8 cellular contexts compared by ENCODE assay signal in the genomic region with DNA sequence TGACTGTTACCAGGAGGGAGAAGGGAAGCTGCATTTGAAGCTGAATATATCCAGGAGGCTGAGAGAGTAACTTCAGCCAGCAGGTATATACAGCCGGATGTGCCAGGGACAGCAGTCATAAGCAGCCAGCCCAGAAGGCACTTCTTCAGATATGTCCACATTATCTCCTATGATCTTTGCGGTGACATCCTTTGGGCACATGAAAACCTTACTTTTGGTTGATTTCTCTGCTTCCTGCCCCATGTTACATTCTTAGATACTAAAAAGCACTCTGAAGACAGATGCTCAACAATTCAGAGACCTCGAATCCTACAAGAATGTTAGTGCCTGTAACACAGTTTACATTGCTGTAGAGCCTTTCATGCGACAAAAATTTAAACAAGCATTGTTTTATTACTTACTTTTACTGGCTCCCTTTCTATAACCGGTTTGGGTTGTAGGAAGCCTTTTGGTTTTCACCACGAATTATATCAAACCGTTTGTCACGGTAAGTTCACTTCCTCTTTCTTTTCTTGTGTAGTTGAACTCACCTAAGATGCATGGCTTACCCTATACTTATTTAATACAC. TPM values are rescaled to one million over a fixed set of nuclear protein-coding genes. Genes with fewer than 3 reads are reported as not detected.
DNase-seq lines count a peak whose midpoint lies in the region; ATAC-seq and TF ChIP-seq lines count a peak whose summit lies in the region.

No MANE protein-coding gene starts in this region.

- no peak for TF ChIP-seq POLR2A in tibial nerve (IDR thresholded peaks at IDR 0.05)

- no peak overlapping the region for H3K27ac Mint-ChIP-seq in central memory CD8-positive, alpha-beta T cell (ENCODE audit: low read depth)

- H3K4me3 Mint-ChIP-seq in central memory CD8-positive, alpha-beta T cell: peak overlapping the region; percentile 54

- H3K27me3 ChIP-seq in tibial nerve: no peaks in the 10 kb centered on the region

- no peaks in the 10 kb centered on the region for H3K36me3 ChIP-seq in tibial nerve

- DNase-seq in GM13976 (ENCODE audit: low spot score): peak; percentile 67
- peak; percentile 68 for DNase-seq in OCI-M1 (lab: John Stamatoyannopoulos, UW)
- peak in 1 of 2 donors; percentile 23 for DNase-seq in central memory CD8-positive, alpha-beta T cell (ENCODE audit: low spot score in 2 of 2)
- no peak for DNase-seq in tibial nerve (ENCODE audit: low spot score in 2 of 2)
- no peak for DNase-seq in NCI-H1417 treated with DMSO at 0.1 percent for 48 hours (lab: John Stamatoyannopoulos, UW)
- DNase-seq in mucosa of gallbladder (ENCODE audit: low spot score): no peak
- no peak for DNase-seq in NCI-H1092 (lab: John Stamatoyannopoulos, UW)

- ATAC-seq in HG02642 (IDR thresholded peaks at IDR 0.05; ENCODE audit: poor library complexity, unreplicated experiment): peak; percentile 74
- peak; percentile 92 for ATAC-seq in central memory CD8-positive, alpha-beta T cell (replicated peaks; ENCODE audit: extremely low read depth, poor library complexity, severe bottlenecking)

- peaks cover 9% of the 10 kb centered on the region for H3K4me1 Mint-ChIP-seq in central memory CD8-positive, alpha-beta T cell

- in situ Hi-C loops in GM13976 (cut with MboI; ENCODE audit: low sequenced_read_pairs, unreplicated experiment): no loop called here

- no peaks in the 10 kb centered on the region for H3K27me3 Mint-ChIP-seq in central memory CD8-positive, alpha-beta T cell

- H3K36me3 Mint-ChIP-seq in central memory CD8-positive, alpha-beta T cell (ENCODE audit: insufficient read depth): no peaks in the 10 kb centered on the region

- no peak overlapping the region for H3K4me3 ChIP-seq in tibial nerve

- no peak overlapping the region for H3K27ac ChIP-seq in tibial nerve

- TF ChIP-seq CTCF in GM13976 (IDR thresholded peaks at IDR 0.05; ENCODE audit: borderline replicate concordance, control extremely low read depth, extremely low read depth, insufficient read depth, missing control alignments) (no peak), tibial nerve (IDR thresholded peaks at IDR 0.05) (no peak)

- no peaks in the 10 kb centered on the region for H3K9me3 Mint-ChIP-seq in central memory CD8-positive, alpha-beta T cell

- no peak for TF ChIP-seq EP300 in tibial nerve (IDR thresholded peaks at IDR 0.05)

- H3K4me1 ChIP-seq in tibial nerve: no peaks in the 10 kb centered on the region

- WGBS in tibial nerve, 2 donors: 59 to 68% methylated on average over 8 of the region's 8 CpGs

- H3K9me3 ChIP-seq in tibial nerve: peaks cover 0 to 5% (median 0%) of the 10 kb centered on the region in 4 donors

RNA-seq across cellular contexts. Expression of gene TLK1, which starts 50.3 kb away (rescaled TPM):
- total RNA-seq in tibial nerve (10 to 100 TPM; 25.7 to 54.7 (median 45.4) TPM), mucosa of gallbladder (75.4 TPM)

Comparison
In these comparisons a context has a peak if more than half of its experiments do, and no peak if none do; other contexts are left out.
1. DNase-seq: peak in GM13976 (single experiment) and OCI-M1 (single experiment); none in tibial nerve (0 of 2), NCI-H1417 treated with DMSO at 0.1 percent for 48 hours (single experiment), mucosa of gallbladder (single experiment) and NCI-H1092 (single experiment).